In the genomic region with DNA sequence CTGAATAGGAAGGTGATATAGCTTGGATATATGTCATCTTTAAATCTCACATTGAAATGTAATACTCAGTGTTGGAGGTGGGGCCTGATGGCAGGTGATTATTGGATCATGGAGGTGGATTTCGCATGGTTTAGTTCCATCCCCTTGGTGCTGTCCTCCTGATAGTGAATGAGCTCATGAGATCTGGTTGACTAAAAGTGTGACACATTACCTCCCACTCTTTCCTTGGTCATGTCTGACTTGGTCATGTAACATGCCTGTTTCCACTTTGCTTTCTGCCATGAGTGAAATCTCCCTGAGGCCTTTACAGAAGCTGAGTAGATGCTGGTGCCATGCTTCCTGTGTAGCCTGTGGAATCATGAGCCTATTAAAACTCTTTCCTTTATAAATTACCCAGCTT, we compare ENCODE assay signal across 17 cellular contexts.
DNase-seq lines count a peak whose midpoint lies in the region; ATAC-seq, FAIRE-seq and TF ChIP-seq lines count a peak whose summit lies in the region.
"Had no signal": no experiment of that assay in that cellular context is flagged by ENCODE, and none has a peak within 500 bp of the region (broad histone marks: within the 10 kb centered on the region; RNA-seq: fewer than 3 reads in every experiment).

No MANE protein-coding gene starts in this region.

- H3K18ac ChIP-seq in H1 (ENCODE audit: extremely low read depth, low read length): no peak overlapping the region

- no peak overlapping the region for H2BK15ac ChIP-seq in H1 (ENCODE audit: low read length)

- no peak overlapping the region for H2BK120ac ChIP-seq in H1 (replicated peaks; ENCODE audit: low read depth, low read length)

- H2BK12ac ChIP-seq in H1 (ENCODE audit: low read depth, low read length): no peak overlapping the region

- H4K5ac ChIP-seq in H1 (ENCODE audit: insufficient read length, low read depth, low read length): no peak overlapping the region

- H3K9me3 ChIP-seq in H1 (ENCODE audit: insufficient read depth in 2 of 2, low read depth in 1 of 2, low read length in 1 of 2): no peaks in the 10 kb centered on the region
- H3K9me3 ChIP-seq: BLaER1, Caco-2 had no signal

- H3K14ac ChIP-seq in H1 (ENCODE audit: insufficient read length): no peak overlapping the region

- H2AFZ ChIP-seq in H1 (ENCODE audit: low read length): no peak overlapping the region

- no peak overlapping the region for H3K4me3 ChIP-seq in H1 (ENCODE audit: extremely low read depth in 1 of 4, insufficient read depth in 2 of 4, low read depth in 3 of 4, low read length in 4 of 4)
- H3K4me3 ChIP-seq: BLaER1 had no signal

- CTCF ChIA-PET in H1 (lab: Charles Lee; ENCODE audit: partially characterized antibody): interaction anchor here (0.8 kb wide), 1 partner anchor 188 kb away, joined by 3 read pairs; no protein-coding TSS in a partner anchor

- no peaks in the 10 kb centered on the region for H3K36me3 Mint-ChIP-seq in activated naive CD8-positive, alpha-beta T cell treated with anti-CD3 and anti-CD28 coated beads, Interleukin-2, amount 50 U/mL, for 24 hours (ENCODE audit: low read depth)
- H3K36me3 Mint-ChIP-seq in activated naive CD8-positive, alpha-beta T cell treated with anti-CD3 and anti-CD28 coated beads for 36 hours: no peaks in the 10 kb centered on the region
- H3K36me3 Mint-ChIP-seq: CD8-positive, alpha-beta memory T cell had no signal

- H4K91ac ChIP-seq in H1 (replicated peaks; ENCODE audit: insufficient read length, low read length): no peak overlapping the region

- H3K23me2 ChIP-seq in H1 (ENCODE audit: low read depth, low read length): no peaks in the 10 kb centered on the region

- POLR2A ChIA-PET in H1 (lab: Charles Lee; ENCODE audit: partially characterized antibody): no interaction called here

- H3K9ac ChIP-seq in H1 (replicated peaks in 1 of 4; ENCODE audit: extremely low read depth in 1 of 4, low read depth in 3 of 4, low read length in 3 of 4): no peak overlapping the region
- H3K9ac ChIP-seq: BLaER1 had no signal

- no peak for TF ChIP-seq RAD21 in H1 (IDR thresholded peaks at IDR 0.05 in 1 of 2, conservative IDR thresholded peaks at IDR 0.05 in 1 of 2; ENCODE audit: low read depth in 2 of 2, low read length in 2 of 2)

- no peak overlapping the region for H3K27ac ChIP-seq in H1 (ENCODE audit: low read depth, low read length)
- H3K27ac ChIP-seq: BLaER1 had no signal

- no peak overlapping the region for H2BK5ac ChIP-seq in H1 (ENCODE audit: low read depth, low read length)

- WGBS in H1 (ENCODE audit: extremely low coverage in 1 of 2, insufficient coverage in 1 of 2, insufficient read length in 1 of 2, insufficient replicate concordance in 2 of 2, low coverage in 1 of 2, low lambda C conversion rate in 2 of 2, missing lambda C conversion rate in 1 of 2), 2 experiments: 90% methylated on average over 1 of the region's 1 CpG; no CpG with 5 or more reads in 1 of the 2 experiments

- H3K4me1 Mint-ChIP-seq in activated naive CD8-positive, alpha-beta T cell treated with anti-CD3 and anti-CD28 coated beads, Interleukin-2, amount 50 U/mL, for 24 hours: no peaks in the 10 kb centered on the region
- no peaks in the 10 kb centered on the region for H3K4me1 Mint-ChIP-seq in activated naive CD8-positive, alpha-beta T cell treated with anti-CD3 and anti-CD28 coated beads for 36 hours
- H3K4me1 Mint-ChIP-seq in stimulated activated naive CD8-positive, alpha-beta T cell treated with anti-CD3 and anti-CD28 coated beads, Interleukin-15, amount 100 ng/mL, for 72 hours: no peaks in the 10 kb centered on the region
- H3K4me1 Mint-ChIP-seq: CD8-positive, alpha-beta memory T cell had no signal

- no peak for FAIRE-seq in H1 (lab: Jason Lieb, UNC)
- FAIRE-seq: GM12891 had no signal

- no peak overlapping the region for H3K4me2 ChIP-seq in H1 (ENCODE audit: insufficient read depth in 1 of 2, low read depth in 2 of 2, low read length in 2 of 2)
- H3K4me2 ChIP-seq: BLaER1 had no signal

- H3K27me3 ChIP-seq in H1 (replicated peaks in 1 of 4; ENCODE audit: control insufficient read depth in 3 of 4, extremely low read depth in 1 of 4, insufficient read depth in 3 of 4, low read length in 3 of 4): no peaks in the 10 kb centered on the region
- H3K27me3 ChIP-seq: BLaER1 had no signal

- no peak overlapping the region for H2BK20ac ChIP-seq in H1 (ENCODE audit: low read length)

- no peaks in the 10 kb centered on the region for H4K20me1 ChIP-seq in H1 (replicated peaks in 1 of 2; ENCODE audit: control insufficient read depth in 1 of 2, insufficient read depth in 2 of 2, low read length in 2 of 2)
- H4K20me1 ChIP-seq: BLaER1 had no signal

- peaks cover 3% of the 10 kb centered on the region for H3K27me3 Mint-ChIP-seq in activated naive CD8-positive, alpha-beta T cell treated with anti-CD3 and anti-CD28 coated beads, Interleukin-2, amount 50 U/mL, for 24 hours
- H3K27me3 Mint-ChIP-seq in activated naive CD8-positive, alpha-beta T cell treated with anti-CD3 and anti-CD28 coated beads for 36 hours: peaks cover 5% of the 10 kb centered on the region
- no peaks in the 10 kb centered on the region for H3K27me3 Mint-ChIP-seq in stimulated activated naive CD8-positive, alpha-beta T cell treated with anti-CD3 and anti-CD28 coated beads, Interleukin-15, amount 100 ng/mL, for 72 hours

- no peak overlapping the region for H3K4ac ChIP-seq in H1 (replicated peaks; ENCODE audit: insufficient read length, low read depth, low read length)

- H3K4me1 ChIP-seq in H1 (replicated peaks in 1 of 4; ENCODE audit: control insufficient read depth in 3 of 4, insufficient read depth in 4 of 4, low read length in 3 of 4): no peaks in the 10 kb centered on the region
- H3K4me1 ChIP-seq: BLaER1, Caco-2 had no signal

- H3K56ac ChIP-seq in H1 (replicated peaks; ENCODE audit: insufficient read length, low read depth, low read length): no peak overlapping the region

- peak; percentile 28 to 41 for ATAC-seq in activated CD4-positive, CD25-positive, alpha-beta regulatory T cell treated with anti-CD3 and anti-CD28 coated beads, Interleukin-2, amount 50 U/mL, for 24 hours
- ATAC-seq in activated naive CD8-positive, alpha-beta T cell treated with anti-CD3 and anti-CD28 coated beads, Interleukin-2, amount 50 U/mL, for 24 hours: peak; percentile 72
- ATAC-seq in stimulated activated naive CD8-positive, alpha-beta T cell treated with anti-CD3 and anti-CD28 coated beads, Interleukin-15, amount 100 ng/mL, for 72 hours: peak; percentile 12

- TF ChIP-seq POLR2A in H1 (IDR thresholded peaks at IDR 0.05; ENCODE audit: control extremely low read depth in 1 of 2, low read depth in 2 of 2, low read length in 2 of 2): no peak

- no peak for TF ChIP-seq EP300 in H1 (IDR thresholded peaks at IDR 0.05; ENCODE audit: borderline replicate concordance in 1 of 2, low read depth in 2 of 2, low read length in 2 of 2)

- H3K9me3 Mint-ChIP-seq in activated naive CD8-positive, alpha-beta T cell treated with anti-CD3 and anti-CD28 coated beads, Interleukin-2, amount 50 U/mL, for 24 hours: no peaks in the 10 kb centered on the region
- peaks cover 5% of the 10 kb centered on the region for H3K9me3 Mint-ChIP-seq in activated naive CD8-positive, alpha-beta T cell treated with anti-CD3 and anti-CD28 coated beads for 36 hours
- H3K9me3 Mint-ChIP-seq in stimulated activated naive CD8-positive, alpha-beta T cell treated with anti-CD3 and anti-CD28 coated beads, Interleukin-15, amount 100 ng/mL, for 72 hours: no peaks in the 10 kb centered on the region

- H3K79me2 ChIP-seq in H1 (ENCODE audit: control insufficient read depth in 1 of 2, insufficient read depth in 2 of 2, low read length in 2 of 2): no peaks in the 10 kb centered on the region

- no peak overlapping the region for H4K8ac ChIP-seq in H1 (ENCODE audit: extremely low read depth, insufficient read depth, low read length)

- no peak overlapping the region for H3K23ac ChIP-seq in H1 (ENCODE audit: insufficient read length)

- H3K79me1 ChIP-seq in H1 (ENCODE audit: low read depth, low read length): no peaks in the 10 kb centered on the region

- no peak for DNase-seq in activated CD4-positive, CD25-positive, alpha-beta regulatory T cell (lab: John Stamatoyannopoulos, UW)
- DNase-seq in activated naive CD8-positive, alpha-beta T cell treated with anti-CD3 and anti-CD28 coated beads, Interleukin-2, amount 50 U/mL, for 24 hours: no peak
- DNase-seq in activated naive CD8-positive, alpha-beta T cell treated with anti-CD3 and anti-CD28 coated beads for 36 hours: no peak
- DNase-seq in H1 (ENCODE audit: low read depth in 1 of 2, low spot score in 2 of 2) (no peak), DMS53 (lab: John Stamatoyannopoulos, UW) (no peak)
- no peak for DNase-seq in stimulated activated naive CD8-positive, alpha-beta T cell treated with anti-CD3 and anti-CD28 coated beads, Interleukin-15, amount 100 ng/mL, for 72 hours
- no peak for DNase-seq in stimulated activated CD4-positive, alpha-beta T cell treated with anti-CD3 and anti-CD28 coated beads, Interleukin-4, amount 100 ng/mL, for 1 hour
- DNase-seq: 8988T; AML-193; Caco-2; CD8-positive, alpha-beta memory T cell; GOT3; HCEC 1CT; HFFc6 had no signal

- no peak overlapping the region for H3K4me3 Mint-ChIP-seq in activated naive CD8-positive, alpha-beta T cell treated with anti-CD3 and anti-CD28 coated beads, Interleukin-2, amount 50 U/mL, for 24 hours
- H3K4me3 Mint-ChIP-seq in activated naive CD8-positive, alpha-beta T cell treated with anti-CD3 and anti-CD28 coated beads for 36 hours: no peak overlapping the region
- H3K4me3 Mint-ChIP-seq in stimulated activated naive CD8-positive, alpha-beta T cell treated with anti-CD3 and anti-CD28 coated beads, Interleukin-15, amount 100 ng/mL, for 72 hours: no peak overlapping the region
- H3K4me3 Mint-ChIP-seq: CD8-positive, alpha-beta memory T cell; HFFc6 had no signal

- 0 out of 2 replicates have a peak overlapping the region, but pooled peaks have one; percentile 16 for H2AK5ac ChIP-seq in H1 (ENCODE audit: low read depth, low read length)

- no peak overlapping the region for H3K27ac Mint-ChIP-seq in activated naive CD8-positive, alpha-beta T cell treated with anti-CD3 and anti-CD28 coated beads, Interleukin-2, amount 50 U/mL, for 24 hours
- H3K27ac Mint-ChIP-seq in activated naive CD8-positive, alpha-beta T cell treated with anti-CD3 and anti-CD28 coated beads for 36 hours: no peak overlapping the region
- no peak overlapping the region for H3K27ac Mint-ChIP-seq in stimulated activated naive CD8-positive, alpha-beta T cell treated with anti-CD3 and anti-CD28 coated beads, Interleukin-15, amount 100 ng/mL, for 72 hours
- H3K27ac Mint-ChIP-seq: CD8-positive, alpha-beta memory T cell; HFFc6 had no signal

- H3K36me3 ChIP-seq in H1 (ENCODE audit: control insufficient read depth in 2 of 4, insufficient read depth in 4 of 4, low read length in 3 of 4): no peaks in the 10 kb centered on the region
- H3K36me3 ChIP-seq: BLaER1 had no signal

- no peak for TF ChIP-seq CTCF in H1 (IDR thresholded peaks at IDR 0.05; ENCODE audit: control extremely low read depth in 1 of 3, insufficient read depth in 1 of 3, low read depth in 1 of 3, low read length in 3 of 3)

TF ChIP-seq in H1, 55 proteins besides CTCF, POLR2A, EP300 and RAD21:
- TF ChIP-seq CREB1 (IDR thresholded peaks at IDR 0.05) (no peak), SUZ12 (IDR thresholded peaks at IDR 0.05; ENCODE audit: low read length) (no peak), SP2 (IDR thresholded peaks at IDR 0.05; ENCODE audit: low read length) (no peak), SP4 (IDR thresholded peaks at IDR 0.05; ENCODE audit: low read length) (no peak), BRCA1 (IDR thresholded peaks at IDR 0.05; ENCODE audit: low read depth, low read length) (no peak)

Comparison
In these comparisons a context has a peak if more than half of its experiments do, and no peak if none do; other contexts are left out.
1. ATAC-seq: peak in every context shown above with its lines; median percentile 72 in activated naive CD8-positive, alpha-beta T cell treated with anti-CD3 and anti-CD28 coated beads, Interleukin-2, amount 50 U/mL, for 24 hours; 34 in activated CD4-positive, CD25-positive, alpha-beta regulatory T cell treated with anti-CD3 and anti-CD28 coated beads, Interleukin-2, amount 50 U/mL, for 24 hours; 12 in stimulated activated naive CD8-positive, alpha-beta T cell treated with anti-CD3 and anti-CD28 coated beads, Interleukin-15, amount 100 ng/mL, for 72 hours.